Comparison of ENCODE assay signal across 6 cellular contexts in genomic region chr15:63320981-63321380, GRCh38. TPM values are rescaled to one million over a fixed set of nuclear protein-coding genes. Genes with fewer than 3 reads are reported as not detected.
A peak's percentile ranks its signal among the peaks of the same experiment; 100 is the strongest.
DNase-seq lines count a peak whose midpoint lies in the region; FAIRE-seq and TF ChIP-seq lines count a peak whose summit lies in the region.
"Not testable (repeated sequence)": the region's sequence is repeated elsewhere in the genome, so short reads cannot be mapped to it uniquely, and the experiment has no call there.

No MANE protein-coding gene starts in this region.

- H2BK20ac ChIP-seq in H1 (ENCODE audit: low read length) = not testable (repeated sequence)

- not testable (repeated sequence) for H2BK12ac ChIP-seq in H1 (ENCODE audit: low read depth, low read length); neuronal stem cell (ENCODE audit: low read length)

- not testable (repeated sequence) for H3K23me2 ChIP-seq in H1 (ENCODE audit: low read depth, low read length)

- WGBS in H1 (ENCODE audit: extremely low coverage in 1 of 2, insufficient coverage in 1 of 2, insufficient read length in 1 of 2, insufficient replicate concordance in 2 of 2, low coverage in 1 of 2, low lambda C conversion rate in 2 of 2, missing lambda C conversion rate in 1 of 2), 2 experiments = 89% methylated on average over 7 of the region's 11 CpGs; no CpG with 5 or more reads in 1 of the 2 experiments
- WGBS in neuronal stem cell (ENCODE audit: extremely low coverage in 2 of 2, insufficient read length in 2 of 2, insufficient replicate concordance in 1 of 2), 2 donors = no CpG with 5 or more reads among the region's 11 CpGs

- DNase-seq in NCI-H2171 treated with DMSO at 0.1 percent for 48 hours (lab: John Stamatoyannopoulos, UW) = peak; percentile 37
- DNase-seq in NCI-H524 treated with DMSO at 0.1 percent for 48 hours (lab: John Stamatoyannopoulos, UW) = peak; percentile 40
- DNase-seq in NCI-H82 treated with DMSO at 0.1 percent for 48 hours (lab: John Stamatoyannopoulos, UW; ENCODE audit: unreplicated experiment) = peak; percentile 74
- not testable (repeated sequence) for DNase-seq in H1 (ENCODE audit: low read depth in 1 of 2, low spot score in 2 of 2); kidney; neuronal stem cell (ENCODE audit: low spot score)

- H3K4me3 ChIP-seq in H1 (ENCODE audit: extremely low read depth in 1 of 4, insufficient read depth in 2 of 4, low read depth in 3 of 4, low read length in 4 of 4); kidney (ENCODE audit: low read length in 2 of 2); neuronal stem cell (ENCODE audit: low read length in 2 of 2): not testable (repeated sequence)

- CTCF ChIA-PET in H1 (lab: Charles Lee; ENCODE audit: partially characterized antibody) = interaction anchor here (0.6 to 0.9 kb wide), 2 partner anchors 13 to 221 kb away, joined by 3 read pairs; no protein-coding TSS in a partner anchor

- H3K27me3 ChIP-seq in H1 (replicated peaks in 1 of 4; ENCODE audit: control insufficient read depth in 3 of 4, extremely low read depth in 1 of 4, insufficient read depth in 3 of 4, low read length in 3 of 4); neuronal stem cell (ENCODE audit: control insufficient read depth in 3 of 3, insufficient read depth in 3 of 3, low read depth in 1 of 3, low read length in 3 of 3): not testable (repeated sequence)

- not testable (repeated sequence) for H3K4me2 ChIP-seq in H1 (ENCODE audit: insufficient read depth in 1 of 2, low read depth in 2 of 2, low read length in 2 of 2); neuronal stem cell (ENCODE audit: insufficient read depth, low read length, poor library complexity, severe bottlenecking)

- H2AK5ac ChIP-seq in H1 (ENCODE audit: low read depth, low read length) = not testable (repeated sequence)
- peak overlapping the region; percentile 67 for H2AK5ac ChIP-seq in neuronal stem cell (ENCODE audit: low read depth, low read length)

- H2AFZ ChIP-seq in H1 (ENCODE audit: low read length); neuronal stem cell (ENCODE audit: low read length): not testable (repeated sequence)

- not testable (repeated sequence) for TF ChIP-seq POLR2A in H1 (IDR thresholded peaks at IDR 0.05; ENCODE audit: control extremely low read depth in 1 of 2, low read depth in 2 of 2, low read length in 2 of 2)

- not testable (repeated sequence) for H3K36me3 ChIP-seq in H1 (ENCODE audit: control insufficient read depth in 2 of 4, insufficient read depth in 4 of 4, low read length in 3 of 4); kidney (ENCODE audit: control insufficient read depth in 1 of 2, insufficient read depth in 2 of 2, low read length in 2 of 2); neuronal stem cell (replicated peaks in 1 of 2; ENCODE audit: control insufficient read depth in 2 of 2, insufficient read depth in 2 of 2, low read length in 2 of 2)

- H4K91ac ChIP-seq in H1 (replicated peaks; ENCODE audit: insufficient read length, low read length); neuronal stem cell (ENCODE audit: low read depth, low read length, poor library complexity): not testable (repeated sequence)

- intact Hi-C loops in kidney (cut with DNase I) = not testable (repeated sequence)

- H4K20me1 ChIP-seq in H1 (replicated peaks in 1 of 2; ENCODE audit: control insufficient read depth in 1 of 2, insufficient read depth in 2 of 2, low read length in 2 of 2) = not testable (repeated sequence)

- not testable (repeated sequence) for H3K56ac ChIP-seq in H1 (replicated peaks; ENCODE audit: insufficient read length, low read depth, low read length)

- not testable (repeated sequence) for H2BK5ac ChIP-seq in H1 (ENCODE audit: low read depth, low read length); neuronal stem cell (ENCODE audit: low read length)

- not testable (repeated sequence) for H3K79me1 ChIP-seq in H1 (ENCODE audit: low read depth, low read length); neuronal stem cell (ENCODE audit: low read depth, low read length)

- not testable (repeated sequence) for H4K5ac ChIP-seq in H1 (ENCODE audit: insufficient read length, low read depth, low read length)

- H2BK120ac ChIP-seq in H1 (replicated peaks; ENCODE audit: low read depth, low read length); neuronal stem cell (ENCODE audit: low read depth, low read length): not testable (repeated sequence)

- TF ChIP-seq EP300 in H1 (IDR thresholded peaks at IDR 0.05; ENCODE audit: borderline replicate concordance in 1 of 2, low read depth in 2 of 2, low read length in 2 of 2) = not testable (repeated sequence)

- not testable (repeated sequence) for H3K9me3 ChIP-seq in H1 (ENCODE audit: insufficient read depth in 2 of 2, low read depth in 1 of 2, low read length in 1 of 2); kidney (ENCODE audit: control insufficient read depth in 1 of 2, low read length in 2 of 2); neuronal stem cell (replicated peaks in 1 of 2; ENCODE audit: control insufficient read depth in 2 of 2, insufficient read depth in 1 of 2, low read depth in 1 of 2, low read length in 2 of 2)

- H3K23ac ChIP-seq in H1 (ENCODE audit: insufficient read length); neuronal stem cell (ENCODE audit: low read depth, low read length, poor library complexity): not testable (repeated sequence)

- not testable (repeated sequence) for FAIRE-seq in H1 (lab: Jason Lieb, UNC); kidney (lab: Jason Lieb, UNC)

- H3K18ac ChIP-seq in H1 (ENCODE audit: extremely low read depth, low read length) = not testable (repeated sequence)
- H3K18ac ChIP-seq in neuronal stem cell (ENCODE audit: low read length) = peak overlapping the region; percentile 33

- not testable (repeated sequence) for H3K27ac ChIP-seq in H1 (ENCODE audit: low read depth, low read length); neuronal stem cell (replicated peaks; ENCODE audit: low read length)
- peak overlapping the region; percentile 88 for H3K27ac ChIP-seq in kidney (ENCODE audit: low read depth in 2 of 2, low read length in 2 of 2)

- TF ChIP-seq RAD21 in H1 (IDR thresholded peaks at IDR 0.05 in 1 of 2, conservative IDR thresholded peaks at IDR 0.05 in 1 of 2; ENCODE audit: low read depth in 2 of 2, low read length in 2 of 2) = not testable (repeated sequence)

- H3K14ac ChIP-seq in H1 (ENCODE audit: insufficient read length); neuronal stem cell (ENCODE audit: low read length): not testable (repeated sequence)

- POLR2A ChIA-PET in H1 (lab: Charles Lee; ENCODE audit: partially characterized antibody) = not testable (repeated sequence)

- peak overlapping the region; percentile 33; the same call in 1 of the 2 replicates for H2BK15ac ChIP-seq in H1 (ENCODE audit: low read length)
- not testable (repeated sequence) for H2BK15ac ChIP-seq in neuronal stem cell (ENCODE audit: low read length)

- H3K4ac ChIP-seq in H1 (replicated peaks; ENCODE audit: insufficient read length, low read depth, low read length); neuronal stem cell (ENCODE audit: low read length): not testable (repeated sequence)

- not testable (repeated sequence) for H3K9ac ChIP-seq in H1 (replicated peaks in 1 of 4; ENCODE audit: extremely low read depth in 1 of 4, low read depth in 3 of 4, low read length in 3 of 4); kidney (ENCODE audit: low read length in 2 of 2); neuronal stem cell (ENCODE audit: low read depth, low read length, poor library complexity)

- not testable (repeated sequence) for H3K79me2 ChIP-seq in H1 (ENCODE audit: control insufficient read depth in 1 of 2, insufficient read depth in 2 of 2, low read length in 2 of 2)

- TF ChIP-seq CTCF in H1 (IDR thresholded peaks at IDR 0.05; ENCODE audit: control extremely low read depth in 1 of 3, insufficient read depth in 1 of 3, low read depth in 1 of 3, low read length in 3 of 3); kidney (IDR thresholded peaks at IDR 0.05; ENCODE audit: borderline replicate concordance, extremely low read depth, insufficient read depth): not testable (repeated sequence)

- H3K4me1 ChIP-seq in H1 (replicated peaks in 1 of 4; ENCODE audit: control insufficient read depth in 3 of 4, insufficient read depth in 4 of 4, low read length in 3 of 4); neuronal stem cell (ENCODE audit: control insufficient read depth in 2 of 2, insufficient read depth in 1 of 2, low read depth in 1 of 2, low read length in 2 of 2): not testable (repeated sequence)
- H3K4me1 ChIP-seq in kidney (ENCODE audit: control insufficient read depth in 1 of 2, insufficient read depth in 1 of 2, low read depth in 1 of 2, low read length in 2 of 2) = peaks cover 0 to 11% of the 10 kb centered on the region in 2 donors

- H4K8ac ChIP-seq in H1 (ENCODE audit: extremely low read depth, insufficient read depth, low read length); neuronal stem cell (ENCODE audit: low read depth, low read length): not testable (repeated sequence)

RNA-seq across cellular contexts. Expression of gene APH1B, which starts 43.6 kb away (rescaled TPM):
- total RNA-seq in H1 (2021; fragmentation: NEBNext Ultra II Directional; extraction: Animal tissue kit (Norgen Biotek cat#: 25700)) = 21.4 and 22.9 TPM in 2 replicates
- polyA plus RNA-seq in H1 (2011; rRNA removed) (9.3 and 11.5 TPM in 2 replicates), kidney (ENCODE audit: insufficient read depth, low read depth, low replicate concordance) (12.3 TPM)
- 11.8 TPM for polyA plus RNA-seq in H1 (2011; cell fraction: cytosol; rRNA removed)
- polyA plus RNA-seq in H1 (2011; cell fraction: nucleus; rRNA removed) = 12.3 TPM
- polyA plus RNA-seq in H1 (2012, experiment 1 of 2) = 10.1 to 14.1 TPM (median 12.6 TPM) in 4 replicates
- 3.8 TPM for polyA plus RNA-seq in H1 (2012, experiment 2 of 2)
- 18.0 TPM for polyA plus RNA-seq in H1 (2013, experiment 1 of 2)
- 20.1 TPM for polyA plus RNA-seq in H1 (2013, experiment 2 of 2)
- 18.0 and 21.4 TPM in 2 replicates for polyA minus RNA-seq in H1 (2011; rRNA and poly(A)+ RNA removed)
- 10.9 TPM for polyA minus RNA-seq in H1 (2011; cell fraction: cytosol; rRNA and poly(A)+ RNA removed)
- polyA minus RNA-seq in H1 (2011; cell fraction: nucleus; rRNA and poly(A)+ RNA removed) = 19.3 TPM
- total RNA-seq in kidney = 22.4 TPM
- 3.6 TPM for polyA plus RNA-seq in neuronal stem cell (2013, experiment 1 of 2)
- 3.9 TPM for polyA plus RNA-seq in neuronal stem cell (2013, experiment 2 of 2)
